Comparison of ENCODE assay signal across 11 cellular contexts in the genomic region with DNA sequence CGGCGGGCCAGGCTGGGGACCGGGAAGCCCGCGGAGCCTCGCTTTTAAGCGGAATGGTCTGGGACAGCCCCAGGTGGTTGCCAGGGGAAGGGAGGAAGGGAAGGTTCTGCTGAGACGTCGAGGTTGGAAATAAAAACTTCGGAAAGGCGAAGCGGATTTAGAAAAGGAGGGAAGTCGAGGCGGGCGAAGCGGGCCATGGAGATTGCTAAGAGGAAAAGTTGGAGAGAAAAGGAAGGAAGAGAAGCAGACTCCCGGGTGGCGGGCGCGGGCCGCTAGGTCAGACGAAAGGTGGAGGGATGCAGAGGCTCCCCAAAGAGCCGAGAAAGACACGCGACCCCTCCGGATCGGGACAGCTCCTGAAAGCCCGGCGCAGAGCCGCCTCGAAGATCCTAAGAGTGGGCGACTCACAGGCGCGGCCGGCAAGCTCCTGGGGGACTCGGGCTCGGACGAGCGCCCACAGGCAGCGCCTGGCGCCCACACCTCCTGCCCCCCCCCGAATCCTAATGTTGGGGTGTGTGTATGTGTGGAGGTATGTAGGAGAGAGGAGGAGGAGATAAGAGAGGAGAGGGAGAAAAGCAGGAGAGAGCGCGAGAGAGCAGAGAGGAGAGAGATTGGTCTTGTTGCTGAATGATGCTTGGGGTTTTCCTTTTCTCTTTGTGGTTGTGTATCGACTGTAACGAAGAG. TPM values are rescaled to one million over a fixed set of nuclear protein-coding genes. Genes with fewer than 3 reads are reported as not detected.
A peak's percentile ranks its signal among the peaks of the same experiment; 100 is the strongest.
DNase-seq lines count a peak whose midpoint lies in the region; ATAC-seq, FAIRE-seq and TF ChIP-seq lines count a peak whose summit lies in the region.
"Had no signal": no experiment of that assay in that cellular context is flagged by ENCODE, and none has a peak within 500 bp of the region (broad histone marks: within the 10 kb centered on the region; RNA-seq: fewer than 3 reads in every experiment).

No MANE protein-coding gene starts in this region.

- ATAC-seq in GM18520 (IDR thresholded peaks at IDR 0.05; ENCODE audit: unreplicated experiment), result no peak

- H3K27ac ChIP-seq in astrocyte (ENCODE audit: low read depth, low read length), result no peak overlapping the region
- no peak overlapping the region for H3K27ac ChIP-seq in testis

- peaks cover 14% of the 10 kb centered on the region for H3K4me1 Mint-ChIP-seq in activated CD4-positive, alpha-beta memory T cell treated with anti-CD3 and anti-CD28 coated beads, Interleukin-2, amount 10 ng/mL, durations not matched to agents 7 days and 5 days
- H3K4me1 Mint-ChIP-seq in activated CD4-positive, alpha-beta memory T cell treated with anti-CD3 and anti-CD28 coated beads for 36 hours (ENCODE audit: low read depth), result peaks cover 15% of the 10 kb centered on the region
- peaks cover 5% of the 10 kb centered on the region for H3K4me1 Mint-ChIP-seq in astrocyte (ENCODE audit: low read depth, unreplicated experiment)

- peak overlapping the region; percentile 21 for H3K4me3 Mint-ChIP-seq in activated CD4-positive, alpha-beta memory T cell treated with anti-CD3 and anti-CD28 coated beads, Interleukin-2, amount 10 ng/mL, durations not matched to agents 7 days and 5 days
- H3K4me3 Mint-ChIP-seq in activated CD4-positive, alpha-beta memory T cell treated with anti-CD3 and anti-CD28 coated beads for 36 hours, result no peak overlapping the region
- H3K4me3 Mint-ChIP-seq in astrocyte (ENCODE audit: unreplicated experiment), result peak overlapping the region; percentile 69

- TF ChIP-seq POLR2A in lower leg skin (IDR thresholded peaks at IDR 0.05), result no peak
- no peak for TF ChIP-seq POLR2A in testis (IDR thresholded peaks at IDR 0.05)

- H3K36me3 ChIP-seq in astrocyte (ENCODE audit: insufficient read depth, low read length) (no peaks in the 10 kb centered on the region), testis (ENCODE audit: low read depth, missing control alignments) (no peaks in the 10 kb centered on the region)

- FAIRE-seq in astrocyte (lab: Jason Lieb, UNC), result no peak

- H3K27me3 Mint-ChIP-seq in activated CD4-positive, alpha-beta memory T cell treated with anti-CD3 and anti-CD28 coated beads, Interleukin-2, amount 10 ng/mL, durations not matched to agents 7 days and 5 days, result peaks cover 82% of the 10 kb centered on the region
- peaks cover 77% of the 10 kb centered on the region for H3K27me3 Mint-ChIP-seq in activated CD4-positive, alpha-beta memory T cell treated with anti-CD3 and anti-CD28 coated beads for 36 hours
- peaks cover 83% of the 10 kb centered on the region for H3K27me3 Mint-ChIP-seq in astrocyte (ENCODE audit: low read depth, unreplicated experiment)

- no peak overlapping the region for H2AFZ ChIP-seq in astrocyte (ENCODE audit: low read depth, low read length)

- H3K9me3 ChIP-seq in astrocyte (ENCODE audit: insufficient read depth, low read depth, low read length) (peaks cover 4% of the 10 kb centered on the region), testis (no peaks in the 10 kb centered on the region)

- POLR2A ChIA-PET in activated CD4-positive, alpha-beta memory T cell treated with anti-CD3 and anti-CD28 coated beads, Interleukin-2, amount 10 ng/mL, durations not matched to agents 7 days and 5 days (lab: Charles Lee), result no interaction called here
- POLR2A ChIA-PET in activated CD4-positive, alpha-beta memory T cell treated with anti-CD3 and anti-CD28 coated beads for 36 hours (lab: Charles Lee), result no interaction called here

- H3K27ac Mint-ChIP-seq in activated CD4-positive, alpha-beta memory T cell treated with anti-CD3 and anti-CD28 coated beads, Interleukin-2, amount 10 ng/mL, durations not matched to agents 7 days and 5 days, result no peak overlapping the region
- H3K27ac Mint-ChIP-seq in activated CD4-positive, alpha-beta memory T cell treated with anti-CD3 and anti-CD28 coated beads for 36 hours, result no peak overlapping the region
- H3K27ac Mint-ChIP-seq in astrocyte (ENCODE audit: unreplicated experiment), result peak overlapping the region; percentile 17

- no peaks in the 10 kb centered on the region for H3K79me2 ChIP-seq in astrocyte (ENCODE audit: insufficient read depth, low read length)

- no peak for DNase-seq in activated CD4-positive, alpha-beta memory T cell treated with anti-CD3 and anti-CD28 coated beads, Interleukin-2, amount 10 ng/mL, durations not matched to agents 7 days and 5 days
- DNase-seq in activated CD4-positive, alpha-beta memory T cell treated with anti-CD3 and anti-CD28 coated beads for 36 hours, result no peak
- no peak for DNase-seq in astrocyte (ENCODE audit: low read depth)
- peak in 1 of 2 donors; percentile 84 for DNase-seq in lower leg skin (ENCODE audit: low spot score in 2 of 2)
- no peak for DNase-seq in testis
- no peak for DNase-seq in HuH-7 (ENCODE audit: low spot score)
- no peak for DNase-seq in stimulated activated CD4-positive, alpha-beta T cell treated with anti-CD3 and anti-CD28 coated beads, Interleukin-4, amount 100 ng/mL, for 1 hour
- DNase-seq: activated effector memory CD4-positive, alpha-beta T cell treated with Interleukin-2 at 50 U/mL for 16 hours had no signal

- intact Hi-C loops in activated CD4-positive, alpha-beta memory T cell treated with anti-CD3 and anti-CD28 coated beads for 36 hours (cut with micrococcal nuclease), result loop anchor here (5.0 to 10.0 kb wide), 2 partner anchors 105 to 532 kb away; a partner anchor contains a TSS
- intact Hi-C loops in lower leg skin (cut with DNase I; ENCODE audit: low total_unique reads), result loop anchor here (10.0 kb wide), 3 partner anchors 525 to 1205 kb away; no protein-coding TSS in a partner anchor
- intact Hi-C loops in testis (cut with DNase I; ENCODE audit: low total_unique reads), result no loop called here

- WGBS in lower leg skin, 2 donors, result 2 to 4% methylated on average over 46 of the region's 46 CpGs
- 1% methylated on average over 46 of the region's 46 CpGs for WGBS in testis, 2 donors

- H3K27me3 ChIP-seq in astrocyte (ENCODE audit: insufficient read depth, low read length) (peaks cover 69% of the 10 kb centered on the region), testis (peaks cover 5% of the 10 kb centered on the region)

- H3K4me2 ChIP-seq in astrocyte (ENCODE audit: low read length), result no peak overlapping the region

- H3K4me3 ChIP-seq in astrocyte (ENCODE audit: insufficient read depth, low read depth, low read length) (no peak overlapping the region), lower leg skin (ENCODE audit: low read depth, poor library complexity, severe bottlenecking) (peak overlapping the region; percentile 36), testis (peak overlapping the region; percentile 6 to 21)

- no peak overlapping the region for H3K9ac ChIP-seq in astrocyte (ENCODE audit: low read length)

- no peaks in the 10 kb centered on the region for H3K36me3 Mint-ChIP-seq in activated CD4-positive, alpha-beta memory T cell treated with anti-CD3 and anti-CD28 coated beads, Interleukin-2, amount 10 ng/mL, durations not matched to agents 7 days and 5 days (ENCODE audit: low read depth)
- H3K36me3 Mint-ChIP-seq in activated CD4-positive, alpha-beta memory T cell treated with anti-CD3 and anti-CD28 coated beads for 36 hours, result no peaks in the 10 kb centered on the region
- H3K36me3 Mint-ChIP-seq in astrocyte (ENCODE audit: low read depth, unreplicated experiment), result no peaks in the 10 kb centered on the region

- TF ChIP-seq CTCF in astrocyte (IDR thresholded peaks at IDR 0.05; ENCODE audit: insufficient read depth, low read depth, low read length) (no peak), lower leg skin (IDR thresholded peaks at IDR 0.05) (no peak), testis (IDR thresholded peaks at IDR 0.05) (no peak)

- CTCF ChIA-PET in activated CD4-positive, alpha-beta memory T cell treated with anti-CD3 and anti-CD28 coated beads, Interleukin-2, amount 10 ng/mL, durations not matched to agents 7 days and 5 days (lab: Charles Lee), result interaction anchor here (0.6 kb wide), 1 partner anchor 800 kb away, joined by 6 read pairs; no protein-coding TSS in a partner anchor
- CTCF ChIA-PET in activated CD4-positive, alpha-beta memory T cell treated with anti-CD3 and anti-CD28 coated beads for 36 hours (lab: Charles Lee), result no interaction called here

- no peaks in the 10 kb centered on the region for H4K20me1 ChIP-seq in astrocyte (ENCODE audit: insufficient read depth, low read length)

- H3K9me3 Mint-ChIP-seq in activated CD4-positive, alpha-beta memory T cell treated with anti-CD3 and anti-CD28 coated beads, Interleukin-2, amount 10 ng/mL, durations not matched to agents 7 days and 5 days, result no peaks in the 10 kb centered on the region
- H3K9me3 Mint-ChIP-seq in activated CD4-positive, alpha-beta memory T cell treated with anti-CD3 and anti-CD28 coated beads for 36 hours, result no peaks in the 10 kb centered on the region
- peaks cover 2% of the 10 kb centered on the region for H3K9me3 Mint-ChIP-seq in astrocyte (ENCODE audit: unreplicated experiment)

- H3K4me1 ChIP-seq in astrocyte (ENCODE audit: insufficient read depth, low read length), result peaks cover 3% of the 10 kb centered on the region
- peaks cover 3% of the 10 kb centered on the region for H3K4me1 ChIP-seq in testis

RNA-seq across cellular contexts. Expression of a gene that starts 1.4 kb away (rescaled TPM):
- total RNA-seq in activated CD4-positive, alpha-beta memory T cell treated with anti-CD3 and anti-CD28 coated beads, Interleukin-2, amount 10 ng/mL, durations not matched to agents 7 days and 5 days, result not detected
- not detected for total RNA-seq in activated CD4-positive, alpha-beta memory T cell treated with anti-CD3 and anti-CD28 coated beads for 36 hours
- total RNA-seq in astrocyte, result not detected in 2 replicates
- total RNA-seq in lower leg skin, result 1 to 10 TPM; 1.9 to 6.8 (median 4.0) TPM
- total RNA-seq in testis, result under 1 TPM; 0.19 to 0.24 TPM
- 0.63 TPM for polyA plus RNA-seq in testis (ENCODE audit: insufficient read depth, low read depth, low replicate concordance)
- total RNA-seq: NCI-H460; T-helper 2 cell treated with Interferon-gamma antibody and Interleukin-4, amounts not matched to agents 100 ng/mL and 5 ng/mL, for 36 hours had no signal
